8 cellular contexts compared by ENCODE assay signal in the genomic region with DNA sequence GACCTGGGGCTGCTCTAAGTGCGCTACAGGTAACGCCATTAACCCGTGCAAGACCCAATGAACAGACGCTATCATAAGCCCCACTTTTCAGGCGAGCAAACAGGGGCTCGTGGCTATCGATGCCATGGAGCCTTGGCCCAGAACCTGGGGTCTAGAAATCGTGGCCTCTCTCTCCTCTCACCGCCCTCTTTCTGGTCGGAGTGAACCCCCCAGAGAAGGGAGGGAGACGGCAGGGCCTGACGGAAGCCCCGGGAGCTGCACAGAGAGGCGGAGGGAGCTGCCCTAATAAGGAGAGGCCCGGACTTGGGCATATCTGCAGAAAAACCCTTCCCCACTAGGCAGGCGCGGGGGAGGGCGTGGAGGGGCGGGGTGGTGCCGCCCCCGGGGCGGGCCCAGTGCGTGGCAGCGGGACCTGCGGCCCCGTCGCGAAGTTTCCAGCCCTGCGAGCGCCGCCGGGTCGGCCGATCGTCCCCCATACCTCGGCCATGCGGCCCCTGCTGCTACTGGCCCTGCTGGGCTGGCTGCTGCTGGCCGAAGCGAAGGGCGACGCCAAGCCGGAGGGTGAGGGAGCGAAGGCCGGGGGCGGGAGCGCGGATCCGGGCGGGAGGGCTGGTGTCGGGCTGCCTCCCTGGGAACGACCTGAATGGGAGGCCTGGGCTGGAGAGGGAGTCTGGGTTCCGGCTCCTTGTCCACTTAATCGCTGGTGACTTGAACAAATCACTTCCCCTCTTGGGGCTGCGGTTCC. TPM values are rescaled to one million over a fixed set of nuclear protein-coding genes. Genes with fewer than 3 reads are reported as not detected.
DNase-seq lines count a peak whose midpoint lies in the region; ATAC-seq and TF ChIP-seq lines count a peak whose summit lies in the region.

Gene PLOD1 (plus strand): TSS at position 423 of the 745 bp plus-strand sequence. CDS start 63 bp downstream, at position 486.

- H3K27ac ChIP-seq in left lung, result peak within 1 kb of the TSS; percentile 92 to 95

- peaks cover 0 to 13% of the 10 kb centered on the region in 2 donors for H3K36me3 ChIP-seq in left lung

- peaks cover 13% of the 10 kb centered on the region for H3K4me1 Mint-ChIP-seq in activated CD4-positive, alpha-beta T cell treated with anti-CD3 and anti-CD28 coated beads, Interleukin-2, amount 10 ng/mL, durations not matched to agents 7 days and 5 days

- peak; percentile 94 for ATAC-seq in GM19025 (IDR thresholded peaks at IDR 0.05; ENCODE audit: low read depth, unreplicated experiment)
- peak; percentile 78 for ATAC-seq in HG03342 (IDR thresholded peaks at IDR 0.05; ENCODE audit: unreplicated experiment)
- peak; percentile 99 for ATAC-seq in left lung

- no peaks in the 10 kb centered on the region for H3K9me3 ChIP-seq in left lung

- peak; percentile 96 for DNase-seq in AG20443 (ENCODE audit: low spot score)
- DNase-seq in NCI-H69 (lab: John Stamatoyannopoulos, UW), result peak; percentile 88
- DNase-seq in activated CD4-positive, alpha-beta T cell treated with anti-CD3 and anti-CD28 coated beads, Interleukin-2, amount 10 ng/mL, durations not matched to agents 7 days and 5 days, result peak; percentile 88
- peak; percentile 78 for DNase-seq in dedifferentiated amniotic fluid mesenchymal stem cell (ENCODE audit: extremely low spot score)
- peak; percentile 94 to 98 for DNase-seq in left lung
- peak; percentile 86 to 89 for DNase-seq in stimulated activated CD4-positive, alpha-beta T cell treated with anti-CD3 and anti-CD28 coated beads, Interleukin-2, amount 100 ng/mL, for 24 hours

- intact Hi-C loops in left lung (cut with DNase I), result no loop called here

- no peaks in the 10 kb centered on the region for H3K9me3 Mint-ChIP-seq in activated CD4-positive, alpha-beta T cell treated with anti-CD3 and anti-CD28 coated beads, Interleukin-2, amount 10 ng/mL, durations not matched to agents 7 days and 5 days

- TF ChIP-seq CTCF in left lung (IDR thresholded peaks at IDR 0.05), result peak in 1 of 2 donors; percentile 10

- no peaks in the 10 kb centered on the region for H3K36me3 Mint-ChIP-seq in activated CD4-positive, alpha-beta T cell treated with anti-CD3 and anti-CD28 coated beads, Interleukin-2, amount 10 ng/mL, durations not matched to agents 7 days and 5 days (ENCODE audit: low read depth)

- H3K4me3 ChIP-seq in left lung, result peak within 1 kb of the TSS; percentile 65 to 80

- CTCF ChIA-PET in activated CD4-positive, alpha-beta T cell treated with anti-CD3 and anti-CD28 coated beads, Interleukin-2, amount 10 ng/mL, durations not matched to agents 7 days and 5 days (lab: Charles Lee), result interaction anchor here (0.6 to 1.0 kb wide), 3 partner anchors 14 to 64 kb away, joined by 3 to 4 read pairs (median 3); no protein-coding TSS in a partner anchor

- no peaks in the 10 kb centered on the region for H3K27me3 ChIP-seq in left lung

- H3K27ac Mint-ChIP-seq in activated CD4-positive, alpha-beta T cell treated with anti-CD3 and anti-CD28 coated beads, Interleukin-2, amount 10 ng/mL, durations not matched to agents 7 days and 5 days, result peak within 1 kb of the TSS; percentile 79

- POLR2A ChIA-PET in activated CD4-positive, alpha-beta T cell treated with anti-CD3 and anti-CD28 coated beads, Interleukin-2, amount 10 ng/mL, durations not matched to agents 7 days and 5 days (lab: Charles Lee), result interaction anchor here (1.0 kb wide), 2 partner anchors 24 to 26 kb away, joined by 3 read pairs; no protein-coding TSS in a partner anchor

- peaks cover 12 to 52% of the 10 kb centered on the region in 2 donors for H3K4me1 ChIP-seq in left lung

- peak within 1 kb of the TSS; percentile 79 for H3K4me3 Mint-ChIP-seq in activated CD4-positive, alpha-beta T cell treated with anti-CD3 and anti-CD28 coated beads, Interleukin-2, amount 10 ng/mL, durations not matched to agents 7 days and 5 days

- H3K27me3 Mint-ChIP-seq in activated CD4-positive, alpha-beta T cell treated with anti-CD3 and anti-CD28 coated beads, Interleukin-2, amount 10 ng/mL, durations not matched to agents 7 days and 5 days, result no peaks in the 10 kb centered on the region

RNA-seq across cellular contexts. Expression of gene PLOD1, which starts in this region (rescaled TPM):
- total RNA-seq in activated CD4-positive, alpha-beta T cell treated with anti-CD3 and anti-CD28 coated beads, Interleukin-2, amount 10 ng/mL, durations not matched to agents 7 days and 5 days, result 10 to 100 TPM; 10.5 to 11.1 TPM
- 100 to 1,000 TPM; 114 to 159 TPM for total RNA-seq in left lung

Comparison
In these comparisons a context has a peak if more than half of its experiments do, and no peak if none do; other contexts are left out.
1. Peak in every context shown above with its lines: DNase-seq, ATAC-seq, H3K4me3 ChIP-seq and H3K27ac ChIP-seq.
2. RNA of gene PLOD1 (total RNA-seq): 114 to 159 TPM in left lung; 10.5 to 11.1 TPM in activated CD4-positive, alpha-beta T cell treated with anti-CD3 and anti-CD28 coated beads, Interleukin-2, amount 10 ng/mL, durations not matched to agents 7 days and 5 days; every median in the first group is over 4 times any median in the second.